2 cellular contexts compared by ENCODE assay signal in the genomic region with DNA sequence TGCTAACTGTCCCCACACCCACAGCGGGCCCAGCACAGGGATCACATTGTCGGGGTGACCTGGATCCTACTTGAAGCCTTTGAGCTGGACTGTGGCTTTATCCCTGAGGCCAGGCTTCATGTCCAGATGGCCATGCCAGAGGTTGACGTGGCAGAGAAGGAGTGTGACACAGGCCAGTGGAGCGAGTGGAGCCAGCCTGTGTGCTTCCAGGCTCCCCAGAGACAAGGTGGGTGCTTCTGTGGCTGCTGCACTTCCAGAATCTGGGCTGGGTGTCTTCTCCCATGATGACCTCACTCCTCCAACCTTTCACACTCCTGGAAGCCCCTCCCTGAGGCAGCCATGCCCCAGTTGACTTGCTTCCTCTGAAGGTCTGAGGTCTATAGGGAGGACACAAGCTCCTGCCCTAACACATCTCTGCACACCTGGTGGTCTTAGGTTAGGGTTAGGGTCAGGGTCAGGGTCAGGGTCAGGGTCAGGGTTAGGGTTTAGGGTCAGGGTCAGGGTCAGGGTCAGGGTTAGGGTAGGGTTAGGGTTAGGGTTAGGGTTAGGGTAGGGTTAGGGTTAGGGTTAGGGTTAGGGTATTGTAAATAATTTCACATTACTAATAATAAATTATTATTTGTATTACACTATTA.
TF ChIP-seq lines count a peak whose summit lies in the region.

No MANE protein-coding gene starts in this region.

TF ChIP-seq in liver, 16 proteins besides CTCF, POLR2A, EP300 and RAD21:
- TF ChIP-seq, protein P1, sequence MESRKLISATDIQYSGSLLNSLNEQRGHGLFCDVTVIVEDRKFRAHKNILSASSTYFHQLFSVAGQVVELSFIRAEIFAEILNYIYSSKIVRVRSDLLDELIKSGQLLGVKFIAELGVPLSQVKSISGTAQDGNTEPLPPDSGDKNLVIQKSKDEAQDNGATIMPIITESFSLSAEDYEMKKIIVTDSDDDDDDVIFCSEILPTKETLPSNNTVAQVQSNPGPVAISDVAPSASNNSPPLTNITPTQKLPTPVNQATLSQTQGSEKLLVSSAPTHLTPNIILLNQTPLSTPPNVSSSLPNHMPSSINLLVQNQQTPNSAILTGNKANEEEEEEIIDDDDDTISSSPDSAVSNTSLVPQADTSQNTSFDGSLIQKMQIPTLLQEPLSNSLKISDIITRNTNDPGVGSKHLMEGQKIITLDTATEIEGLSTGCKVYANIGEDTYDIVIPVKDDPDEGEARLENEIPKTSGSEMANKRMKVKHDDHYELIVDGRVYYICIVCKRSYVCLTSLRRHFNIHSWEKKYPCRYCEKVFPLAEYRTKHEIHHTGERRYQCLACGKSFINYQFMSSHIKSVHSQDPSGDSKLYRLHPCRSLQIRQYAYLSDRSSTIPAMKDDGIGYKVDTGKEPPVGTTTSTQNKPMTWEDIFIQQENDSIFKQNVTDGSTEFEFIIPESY (IDR thresholded peaks at IDR 0.05) = no peak
- TF ChIP-seq GABPA (IDR thresholded peaks at IDR 0.05 in 1 of 2, conservative IDR thresholded peaks at IDR 0.05 in 1 of 2) (no peak), NR2F2 (IDR thresholded peaks at IDR 0.05) (peak; percentile 63)
- TF ChIP-seq, protein P2, sequence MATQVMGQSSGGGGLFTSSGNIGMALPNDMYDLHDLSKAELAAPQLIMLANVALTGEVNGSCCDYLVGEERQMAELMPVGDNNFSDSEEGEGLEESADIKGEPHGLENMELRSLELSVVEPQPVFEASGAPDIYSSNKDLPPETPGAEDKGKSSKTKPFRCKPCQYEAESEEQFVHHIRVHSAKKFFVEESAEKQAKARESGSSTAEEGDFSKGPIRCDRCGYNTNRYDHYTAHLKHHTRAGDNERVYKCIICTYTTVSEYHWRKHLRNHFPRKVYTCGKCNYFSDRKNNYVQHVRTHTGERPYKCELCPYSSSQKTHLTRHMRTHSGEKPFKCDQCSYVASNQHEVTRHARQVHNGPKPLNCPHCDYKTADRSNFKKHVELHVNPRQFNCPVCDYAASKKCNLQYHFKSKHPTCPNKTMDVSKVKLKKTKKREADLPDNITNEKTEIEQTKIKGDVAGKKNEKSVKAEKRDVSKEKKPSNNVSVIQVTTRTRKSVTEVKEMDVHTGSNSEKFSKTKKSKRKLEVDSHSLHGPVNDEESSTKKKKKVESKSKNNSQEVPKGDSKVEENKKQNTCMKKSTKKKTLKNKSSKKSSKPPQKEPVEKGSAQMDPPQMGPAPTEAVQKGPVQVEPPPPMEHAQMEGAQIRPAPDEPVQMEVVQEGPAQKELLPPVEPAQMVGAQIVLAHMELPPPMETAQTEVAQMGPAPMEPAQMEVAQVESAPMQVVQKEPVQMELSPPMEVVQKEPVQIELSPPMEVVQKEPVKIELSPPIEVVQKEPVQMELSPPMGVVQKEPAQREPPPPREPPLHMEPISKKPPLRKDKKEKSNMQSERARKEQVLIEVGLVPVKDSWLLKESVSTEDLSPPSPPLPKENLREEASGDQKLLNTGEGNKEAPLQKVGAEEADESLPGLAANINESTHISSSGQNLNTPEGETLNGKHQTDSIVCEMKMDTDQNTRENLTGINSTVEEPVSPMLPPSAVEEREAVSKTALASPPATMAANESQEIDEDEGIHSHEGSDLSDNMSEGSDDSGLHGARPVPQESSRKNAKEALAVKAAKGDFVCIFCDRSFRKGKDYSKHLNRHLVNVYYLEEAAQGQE (IDR thresholded peaks at IDR 0.05) = no peak

TF ChIP-seq in HepG2, 621 proteins besides CTCF, POLR2A, EP300 and RAD21:
- TF ChIP-seq HOXA5 (CRISPR knock-in tag; IDR thresholded peaks at IDR 0.05) (no peak), NR2F1 (CRISPR knock-in tag; IDR thresholded peaks at IDR 0.05) (peak in 1 of 2 experiments; percentile 71; a peak in 2 of 4 replicates)
